Comparison of ENCODE assay signal across 16 cellular contexts in genomic region chr3:98027084-98027445, GRCh38. TPM values are rescaled to one million over a fixed set of nuclear protein-coding genes. Genes with fewer than 3 reads are reported as not detected.
DNase-seq lines count a peak whose midpoint lies in the region; ATAC-seq and TF ChIP-seq lines count a peak whose summit lies in the region.
"Had no signal": no experiment of that assay in that cellular context is flagged by ENCODE, and none has a peak within 500 bp of the region (broad histone marks: within the 10 kb centered on the region; RNA-seq: fewer than 3 reads in every experiment).

No MANE protein-coding gene starts in this region.

- intact Hi-C loops in natural killer cell (cut with micrococcal nuclease) (no loop called here), lower lobe of right lung (cut with DNase I) (no loop called here)

- in situ Hi-C loops in brain microvascular endothelial cell (cut with HindIII; ENCODE audit: low pct_ligation_motif_present, low sequenced_read_pairs) = no loop called here

- H3K27ac Mint-ChIP-seq in natural killer cell = no peak overlapping the region
- H3K27ac Mint-ChIP-seq: activated T-cell treated with anti-CD3 and anti-CD28 coated beads, Interleukin-2, amount 50 U/mL, for 72 hours had no signal

- H3K9me3 Mint-ChIP-seq in natural killer cell = no peaks in the 10 kb centered on the region
- H3K9me3 Mint-ChIP-seq: activated T-cell treated with anti-CD3 and anti-CD28 coated beads, Interleukin-2, amount 50 U/mL, for 72 hours had no signal

- no peaks in the 10 kb centered on the region for H3K36me3 Mint-ChIP-seq in natural killer cell

- no peaks in the 10 kb centered on the region for H3K9me3 ChIP-seq in lower lobe of right lung
- H3K9me3 ChIP-seq: spleen had no signal

- peaks cover 0 to 6% of the 10 kb centered on the region in 2 donors for H3K27me3 Mint-ChIP-seq in natural killer cell (ENCODE audit: low read depth in 2 of 2)

- H3K4me1 ChIP-seq in lower lobe of right lung = peaks cover 4% of the 10 kb centered on the region

- H3K36me3 ChIP-seq in brain microvascular endothelial cell (replicated peaks) = no peaks in the 10 kb centered on the region
- no peaks in the 10 kb centered on the region for H3K36me3 ChIP-seq in lower lobe of right lung
- H3K36me3 ChIP-seq: spleen had no signal

- ATAC-seq in GM18870 (IDR thresholded peaks at IDR 0.05; ENCODE audit: unreplicated experiment) (peak; percentile 36), GM21423 (IDR thresholded peaks at IDR 0.05; ENCODE audit: unreplicated experiment) (peak; percentile 46), HG03469 (IDR thresholded peaks at IDR 0.05; ENCODE audit: unreplicated experiment) (peak; percentile 19), natural killer cell (no peak), lower lobe of right lung (no peak)
- ATAC-seq: activated T-cell treated with anti-CD3 and anti-CD28 coated beads, Interleukin-2, amount 50 U/mL, for 72 hours; PC-3 had no signal

- DNase-seq in SHP77 treated with DMSO at 0.1 percent for 48 hours (lab: John Stamatoyannopoulos, UW) (peak; percentile 52), brain microvascular endothelial cell (no peak), natural killer cell (no peak), lower lobe of right lung (no peak), T-helper 2 cell (no peak)
- DNase-seq: activated T-cell treated with anti-CD3 and anti-CD28 coated beads, Interleukin-2, amount 50 U/mL, for 72 hours; anterior cingulate cortex; GM23248; mesenchymal stem cell; nucleus accumbens; PC-3; spleen had no signal

- TF ChIP-seq CTCF in brain microvascular endothelial cell (IDR thresholded peaks at IDR 0.05; ENCODE audit: low read depth, low read length, missing control alignments) = no peak
- no peak for TF ChIP-seq CTCF in natural killer cell (IDR thresholded peaks at IDR 0.05)
- no peak for TF ChIP-seq CTCF in lower lobe of right lung (IDR thresholded peaks at IDR 0.05)

- no peaks in the 10 kb centered on the region for H3K4me1 Mint-ChIP-seq in natural killer cell

- H3K4me3 Mint-ChIP-seq in natural killer cell = no peak overlapping the region
- H3K4me3 Mint-ChIP-seq: activated T-cell treated with anti-CD3 and anti-CD28 coated beads, Interleukin-2, amount 50 U/mL, for 72 hours had no signal

- H3K27me3 ChIP-seq in brain microvascular endothelial cell (replicated peaks) = no peaks in the 10 kb centered on the region
- no peaks in the 10 kb centered on the region for H3K27me3 ChIP-seq in lower lobe of right lung (ENCODE audit: low read depth)

- H3K4me3 ChIP-seq in brain microvascular endothelial cell (ENCODE audit: low read depth, low read length) (no peak overlapping the region), lower lobe of right lung (no peak overlapping the region)
- H3K4me3 ChIP-seq: GM23248, spleen had no signal

- H3K27ac ChIP-seq in brain microvascular endothelial cell (no peak overlapping the region), lower lobe of right lung (no peak overlapping the region)
- H3K27ac ChIP-seq: GM23248, spleen had no signal

RNA-seq across cellular contexts. Expression of gene GABRR3, which starts 8.1 kb away (rescaled TPM):
- total RNA-seq in natural killer cell (not detected), lower lobe of right lung (not detected)
- total RNA-seq: activated T-cell treated with anti-CD3 and anti-CD28 coated beads, Interleukin-2, amount 50 U/mL, for 72 hours; GM23248; PC-3; spleen; subcutaneous adipose tissue had no signal

RNA-seq across cellular contexts. Expression of gene RIOX2, which starts 54.8 kb away (rescaled TPM):
- total RNA-seq in natural killer cell (10 to 100 TPM in 2 of 3 donors, 1 to 10 TPM in 1; 8.7 to 16.2 (median 13.5) TPM), lower lobe of right lung (20.5 TPM)

RNA-seq across cellular contexts. Expression of gene OR5AC2, which starts 59.9 kb away (rescaled TPM):
- total RNA-seq in natural killer cell (not detected), lower lobe of right lung (not detected)
- total RNA-seq: activated T-cell treated with anti-CD3 and anti-CD28 coated beads, Interleukin-2, amount 50 U/mL, for 72 hours; GM23248; PC-3; spleen; subcutaneous adipose tissue had no signal

Comparison
In these comparisons a context has a peak if more than half of its experiments do, and no peak if none do; other contexts are left out.
1. ATAC-seq: peak in GM18870 (single experiment), GM21423 (single experiment) and HG03469 (single experiment); none in natural killer cell (0 of 3) and lower lobe of right lung (0 of 2).